ENCODE assay signal across 8 cellular contexts in genomic region chr5:53109041-53109435, GRCh38. TPM values are rescaled to one million over a fixed set of nuclear protein-coding genes. Genes with fewer than 3 reads are reported as not detected.
A peak's percentile ranks its signal among the peaks of the same experiment; 100 is the strongest.
DNase-seq lines count a peak whose midpoint lies in the region; ATAC-seq and TF ChIP-seq lines count a peak whose summit lies in the region.

No MANE protein-coding gene starts in this region.

- H3K4me3 Mint-ChIP-seq in CD8-positive, alpha-beta T cell: peak overlapping the region; percentile 96
- peak overlapping the region; percentile 95 for H3K4me3 Mint-ChIP-seq in activated B cell treated with CpG ODN at 0.5 μM for 24 hours

- no peak for DNase-seq in CD8-positive, alpha-beta T cell
- no peak for DNase-seq in activated B cell treated with CpG ODN at 0.5 μM for 24 hours
- DNase-seq in heart left ventricle: no peak
- no peak for DNase-seq in activated gamma-delta T cell (lab: John Stamatoyannopoulos, UW)
- DNase-seq in DMS153 treated with DMSO at 0.1 percent for 48 hours (lab: John Stamatoyannopoulos, UW; ENCODE audit: unreplicated experiment): no peak

- no peak overlapping the region for H3K9ac ChIP-seq in rectal smooth muscle tissue (ENCODE audit: low read length)

- no peaks in the 10 kb centered on the region for H3K27me3 ChIP-seq in CD8-positive, alpha-beta T cell (ENCODE audit: insufficient read depth, low read length)
- H3K27me3 ChIP-seq in heart left ventricle: no peaks in the 10 kb centered on the region
- no peaks in the 10 kb centered on the region for H3K27me3 ChIP-seq in rectal smooth muscle tissue (ENCODE audit: control insufficient read depth, insufficient read depth, low read length)

- H3K36me3 ChIP-seq in CD8-positive, alpha-beta T cell (ENCODE audit: insufficient read depth, low read length): no peaks in the 10 kb centered on the region
- H3K36me3 ChIP-seq in heart left ventricle: peaks cover 0 to 31% (median 13%) of the 10 kb centered on the region in 9 donors
- H3K36me3 ChIP-seq in rectal smooth muscle tissue (ENCODE audit: control insufficient read depth, insufficient read depth, low read length): no peaks in the 10 kb centered on the region

- CTCF ChIA-PET in CD8-positive, alpha-beta T cell (lab: Charles Lee): interaction anchor here (1.0 to 2.4 kb wide), 4 partner anchors 10 to 413 kb away, joined by 4 to 7 read pairs (median 6); no protein-coding TSS in a partner anchor
- CTCF ChIA-PET in activated B cell treated with CpG ODN at 0.5 μM for 24 hours (lab: Charles Lee): interaction anchor here (1.3 kb wide), 1 partner anchor 12 kb away, joined by 9 read pairs; no protein-coding TSS in a partner anchor

- WGBS in heart left ventricle, 4 donors: 1% methylated on average over 10 of the region's 10 CpGs

- H3K9me3 Mint-ChIP-seq in CD8-positive, alpha-beta T cell: no peaks in the 10 kb centered on the region
- no peaks in the 10 kb centered on the region for H3K9me3 Mint-ChIP-seq in activated B cell treated with CpG ODN at 0.5 μM for 24 hours

- H3K4me1 ChIP-seq in CD8-positive, alpha-beta T cell (ENCODE audit: insufficient read depth, low read length): peaks cover 34% of the 10 kb centered on the region
- H3K4me1 ChIP-seq in heart left ventricle: peaks cover 0 to 29% (median 16%) of the 10 kb centered on the region in 12 donors
- peaks cover 3% of the 10 kb centered on the region for H3K4me1 ChIP-seq in rectal smooth muscle tissue (ENCODE audit: control insufficient read depth, insufficient read depth, low read length)

- peak; percentile 4 for ATAC-seq in CD8-positive, alpha-beta T cell
- ATAC-seq in GM19463 (IDR thresholded peaks at IDR 0.05; ENCODE audit: unreplicated experiment): peak; percentile 4
- peak; percentile 17 for ATAC-seq in HG03571 (IDR thresholded peaks at IDR 0.05; ENCODE audit: unreplicated experiment)
- peak; percentile 1 for ATAC-seq in activated B cell treated with CpG ODN at 0.5 μM for 24 hours (ENCODE audit: low read depth)
- ATAC-seq in heart left ventricle: peak in 2 of 4 donors; percentile 16 to 27

- H3K4me3 ChIP-seq in CD8-positive, alpha-beta T cell (ENCODE audit: low read depth, low read length): peak overlapping the region; percentile 59
- H3K4me3 ChIP-seq in heart left ventricle (peak overlapping the region; percentile 69 to 91 (median 78)), rectal smooth muscle tissue (ENCODE audit: low read length) (peak overlapping the region; percentile 78)

- intact Hi-C loops in CD8-positive, alpha-beta T cell (cut with DNase I, micrococcal nuclease): loop anchor here (1.0 to 10.0 kb wide), 5 partner anchors 304 to 1408 kb away; partner anchors contain the start of genes ARL15 (in 1 of the 2), NDUFS4 (in 1 of the 2) and SNX18 (in 1 of the 2)
- intact Hi-C loops in activated B cell treated with CpG ODN at 0.5 μM for 24 hours (cut with micrococcal nuclease): loop anchor here (1.0 to 10.0 kb wide), 5 partner anchors 13 to 1201 kb away; partner anchors contain the start of genes ARL15 and NDUFS4
- intact Hi-C loops in heart left ventricle (cut with DNase I): no loop called here

- no peak for TF ChIP-seq CTCF in CD8-positive, alpha-beta T cell (IDR thresholded peaks at IDR 0.05)
- TF ChIP-seq CTCF in activated B cell treated with CpG ODN at 0.5 μM for 24 hours (IDR thresholded peaks at IDR 0.05) (no peak), heart left ventricle (IDR thresholded peaks at IDR 0.05) (no peak)

- H3K9me3 ChIP-seq in CD8-positive, alpha-beta T cell (ENCODE audit: low read length): no peaks in the 10 kb centered on the region
- H3K9me3 ChIP-seq in heart left ventricle: no peaks in the 10 kb centered on the region

- TF ChIP-seq POLR2A in heart left ventricle (IDR thresholded peaks at IDR 0.05): no peak

- peaks cover 56% of the 10 kb centered on the region for H3K4me1 Mint-ChIP-seq in CD8-positive, alpha-beta T cell (ENCODE audit: low read depth)
- H3K4me1 Mint-ChIP-seq in activated B cell treated with CpG ODN at 0.5 μM for 24 hours: peaks cover 28% of the 10 kb centered on the region

- H3K27me3 Mint-ChIP-seq in CD8-positive, alpha-beta T cell (ENCODE audit: low read depth): no peaks in the 10 kb centered on the region
- no peaks in the 10 kb centered on the region for H3K27me3 Mint-ChIP-seq in activated B cell treated with CpG ODN at 0.5 μM for 24 hours

- peak overlapping the region; percentile 93 for H3K27ac Mint-ChIP-seq in CD8-positive, alpha-beta T cell
- H3K27ac Mint-ChIP-seq in activated B cell treated with CpG ODN at 0.5 μM for 24 hours: peak overlapping the region; percentile 92

- peaks cover 40% of the 10 kb centered on the region for H3K36me3 Mint-ChIP-seq in CD8-positive, alpha-beta T cell
- H3K36me3 Mint-ChIP-seq in activated B cell treated with CpG ODN at 0.5 μM for 24 hours (ENCODE audit: low read depth): peaks cover 29% of the 10 kb centered on the region

- POLR2A ChIA-PET in CD8-positive, alpha-beta T cell (lab: Charles Lee): interaction anchor here (1.0 to 1.9 kb wide), 7 partner anchors 10 to 1202 kb away, joined by 3 to 10 read pairs (median 3); partner anchors contain the start of gene ARL15
- POLR2A ChIA-PET in activated B cell treated with CpG ODN at 0.5 μM for 24 hours (lab: Charles Lee): interaction anchor here (0.6 to 1.7 kb wide), 7 partner anchors 12 to 1454 kb away, joined by 3 to 9 read pairs (median 3); no protein-coding TSS in a partner anchor

- H3K27ac ChIP-seq in CD8-positive, alpha-beta T cell (ENCODE audit: low read depth, low read length): peak overlapping the region; percentile 62
- peak overlapping the region in 10 of 12 donors; percentile 45 to 87 (median 83) for H3K27ac ChIP-seq in heart left ventricle
- peak overlapping the region; percentile 72 for H3K27ac ChIP-seq in rectal smooth muscle tissue (ENCODE audit: low read depth, low read length)

RNA-seq across cellular contexts. Expression of gene MOCS2, which starts 0.5 kb away (rescaled TPM):
- 10 to 100 TPM; 16.5 to 18.2 TPM for total RNA-seq in CD8-positive, alpha-beta T cell
- 16.8 and 17.0 TPM in 2 replicates for total RNA-seq in activated B cell treated with CpG ODN at 0.5 μM for 24 hours
- total RNA-seq in heart left ventricle: 100 to 1,000 TPM in 1 of 9 donors, 10 to 100 TPM in 8; 59.5 to 101 (median 75.2) TPM
- 100 to 1,000 TPM in 1 of 2 donors, 10 to 100 TPM in 1; 65.7 to 153 TPM for polyA plus RNA-seq in heart left ventricle

Comparison
In these comparisons a context has a peak if more than half of its experiments do, and no peak if none do; other contexts are left out.
1. intact Hi-C loops: an anchor here in CD8-positive, alpha-beta T cell (1.0 to 10.0 kb wide) and activated B cell treated with CpG ODN at 0.5 μM for 24 hours (1.0 to 10.0 kb wide); none called in heart left ventricle.